In genomic region chr10:7872041-7872442, GRCh38 we compare ENCODE assay signal across 8 cellular contexts. TPM values are rescaled to one million over a fixed set of nuclear protein-coding genes. Genes with fewer than 3 reads are reported as not detected.
DNase-seq lines count a peak whose midpoint lies in the region; ATAC-seq and TF ChIP-seq lines count a peak whose summit lies in the region.

No MANE protein-coding gene starts in this region.

- peaks cover 4% of the 10 kb centered on the region; the same call in 1 of the 2 replicates for H3K9me1 ChIP-seq in IMR-90 (ENCODE audit: insufficient read depth, low read length)

- ATAC-seq in IMR-90 (ENCODE audit: low read depth) = no peak
- ATAC-seq in WTC11 = no peak

- H3K36me3 Mint-ChIP-seq in WTC11 = no peaks in the 10 kb centered on the region

- no peak overlapping the region for H3K56ac ChIP-seq in IMR-90 (ENCODE audit: extremely low read depth, insufficient read depth, low read length)

- in situ Hi-C loops in IMR-90 (cut with MboI; ENCODE audit: low sequenced_read_pairs) = loop anchor here (5.0 kb wide), 1 partner anchor 1335 kb away; no protein-coding TSS in a partner anchor

- peak overlapping the region; percentile 98 for H3K4me2 ChIP-seq in IMR-90 (ENCODE audit: low read depth, low read length)

- H3K4me3 ChIP-seq in IMR-90 (ENCODE audit: insufficient read depth, low read depth, low read length) = 0 out of 2 replicates have a peak overlapping the region, but pooled peaks have one; percentile 34
- peak overlapping the region; percentile 21 for H3K4me3 ChIP-seq in skeletal muscle cell (ENCODE audit: low read depth, low read length)

- no TSS peak for BruUV-seq in IMR-90 (replicated peaks; lab: Mats Ljungman, UMichigan)

- no peak overlapping the region for H4K8ac ChIP-seq in IMR-90 (ENCODE audit: low read depth in 2 of 2, low read length in 2 of 2)

- no peaks in the 10 kb centered on the region for H3K9me3 Mint-ChIP-seq in WTC11

- peaks cover 7% of the 10 kb centered on the region; the same call in 1 of the 2 replicates for H4K20me1 ChIP-seq in IMR-90 (ENCODE audit: insufficient read depth, low read length)

- H2AK9ac ChIP-seq in IMR-90 (replicated peaks; ENCODE audit: low read depth, low read length, poor library complexity) = no peak overlapping the region

- H3K27ac Mint-ChIP-seq in WTC11 = no peak overlapping the region

- H3K23ac ChIP-seq in IMR-90 (ENCODE audit: low read depth, low read length) = no peak overlapping the region

- H3K27me3 ChIP-seq in IMR-90 (ENCODE audit: control insufficient read depth, insufficient read depth, low read length) = no peaks in the 10 kb centered on the region

- no peak overlapping the region for H3K18ac ChIP-seq in IMR-90 (ENCODE audit: low read depth, low read length)

- TF ChIP-seq CTCF in IMR-90 (conservative IDR thresholded peaks at IDR 0.05; ENCODE audit: low read depth, low read length) (peak; percentile 86), WTC11 (IDR thresholded peaks at IDR 0.05) (peak; percentile 62)

- no peaks in the 10 kb centered on the region for H3K4me1 ChIP-seq in IMR-90 (ENCODE audit: control insufficient read depth, insufficient read depth, low read length)

- peaks cover 12% of the 10 kb centered on the region for H3K4me1 Mint-ChIP-seq in WTC11

- no peaks in the 10 kb centered on the region for H3K36me3 ChIP-seq in IMR-90 (ENCODE audit: control insufficient read depth, insufficient read depth, low read length)

- H2BK20ac ChIP-seq in IMR-90 (ENCODE audit: low read depth, low read length) = no peak overlapping the region

- no peak overlapping the region for H4K5ac ChIP-seq in IMR-90 (ENCODE audit: low read depth, low read length)

- no peak overlapping the region for H2AK5ac ChIP-seq in IMR-90 (ENCODE audit: low read depth, low read length)

- peak overlapping the region; percentile 44; the same call in 1 of the 2 replicates for H3K4me3 Mint-ChIP-seq in WTC11

- no CpG with 5 or more reads among the region's 5 CpGs for WGBS in IMR-90 (ENCODE audit: extremely low coverage in 2 of 2, insufficient read length in 1 of 2), 2 experiments

- intact Hi-C loops in IMR-90 (cut with micrococcal nuclease) = loop anchor here (1.0 to 5.0 kb wide), 4 partner anchors 180 to 1431 kb away; partner anchors contain the start of gene GATA3

- no peak for TF ChIP-seq POLR2A in IMR-90 (IDR thresholded peaks at IDR 0.05; ENCODE audit: low read depth, low read length)

- no peak overlapping the region for H2BK15ac ChIP-seq in IMR-90 (ENCODE audit: low read depth, low read length)

- no peak overlapping the region for H4K91ac ChIP-seq in IMR-90 (ENCODE audit: insufficient read depth, low read depth, low read length)

- no peak overlapping the region for H3K9ac ChIP-seq in IMR-90 (ENCODE audit: low read depth, low read length)

- H3K79me1 ChIP-seq in IMR-90 (ENCODE audit: low read depth in 1 of 2, low read length in 2 of 2) = peaks cover 5 to 9% of the 10 kb centered on the region in 2 experiments

- no peak overlapping the region for H3K14ac ChIP-seq in IMR-90 (replicated peaks; ENCODE audit: low read depth, low read length)

- peak in 2 of 3 experiments; percentile 14 to 46 for DNase-seq in NCI-H1417 (lab: John Stamatoyannopoulos, UW)
- no peak for DNase-seq in NCI-H1417 treated with DMSO at 0.1 percent for 48 hours (lab: John Stamatoyannopoulos, UW)
- DNase-seq in IMR-90 = peak; percentile 11
- DNase-seq in WTC11 (ENCODE audit: low spot score) = no peak
- DNase-seq in glomerular visceral epithelial cell (ENCODE audit: extremely low spot score) = peak; percentile 22
- DNase-seq in skeletal muscle cell (ENCODE audit: low read depth) = no peak
- no peak for DNase-seq in NCI-H226
- DNase-seq in activated gamma-delta T cell treated with Interleukin-2 at 50 U/mL for 16 hours = no peak

- no peak overlapping the region for H2BK5ac ChIP-seq in IMR-90 (ENCODE audit: low read depth, low read length, poor library complexity, severe bottlenecking)

- no peak overlapping the region for H3K4ac ChIP-seq in IMR-90 (ENCODE audit: low read depth, low read length)

- peak; percentile 85 for TF ChIP-seq RAD21 in IMR-90 (IDR thresholded peaks at IDR 0.05; ENCODE audit: low read length)

- no peak overlapping the region for H2AFZ ChIP-seq in IMR-90 (replicated peaks; ENCODE audit: low read length, poor library complexity)

- H2BK120ac ChIP-seq in IMR-90 (ENCODE audit: low read depth, low read length) = no peak overlapping the region

- POLR2A ChIA-PET in IMR-90 (lab: Charles Lee; ENCODE audit: unreplicated experiment) = no interaction called here
- POLR2A ChIA-PET in WTC11 (lab: Charles Lee) = interaction anchor here (0.6 kb wide), 4 partner anchors 27 to 1436 kb away, joined by 3 read pairs; no protein-coding TSS in a partner anchor

- no peak overlapping the region for H3K27ac ChIP-seq in IMR-90 (ENCODE audit: insufficient read depth, low read length)

- dilution Hi-C loops in IMR-90 (cut with HindIII; ENCODE audit: low sequenced_read_pairs, unreplicated experiment) = no loop called here

- CTCF ChIA-PET in IMR-90 (lab: Yijun Ruan, JAX) (interaction anchor here (0.5 to 1.6 kb wide), 5 partner anchors 15 to 1337 kb away, joined by 3 to 6 read pairs (median 3); no protein-coding TSS in a partner anchor), WTC11 (lab: Charles Lee) (interaction anchor here (0.5 to 1.3 kb wide), 36 partner anchors 9 to 1440 kb away, joined by 3 to 7 read pairs (median 3); partner anchors contain the start of genes ATP5F1C and KIN)

- H3K27me3 Mint-ChIP-seq in WTC11 (ENCODE audit: low read depth) = no peaks in the 10 kb centered on the region

- no peaks in the 10 kb centered on the region for H3K9me3 ChIP-seq in IMR-90 (ENCODE audit: control insufficient read depth, insufficient read depth, low read length)

TF ChIP-seq in IMR-90, 13 proteins besides CTCF, POLR2A, EP300 and RAD21:
- peak; percentile 81 for TF ChIP-seq SMC3 (IDR thresholded peaks at IDR 0.05; ENCODE audit: low read depth, low read length)
- TF ChIP-seq NFE2L2 (IDR thresholded peaks at IDR 0.05; ENCODE audit: low read depth, low read length) = no peak
TF ChIP-seq in IMR-90: peak in this region for 1.

TF ChIP-seq in WTC11, 78 proteins besides CTCF, POLR2A, EP300 and RAD21:
- TF ChIP-seq NR3C1 (CRISPR knock-in tag; conservative IDR thresholded peaks at IDR 0.05; ENCODE audit: low read depth) = no peak
- no peak for TF ChIP-seq NR1H2 (CRISPR knock-in tag; IDR thresholded peaks at IDR 0.05)
- TF ChIP-seq, protein P1, sequence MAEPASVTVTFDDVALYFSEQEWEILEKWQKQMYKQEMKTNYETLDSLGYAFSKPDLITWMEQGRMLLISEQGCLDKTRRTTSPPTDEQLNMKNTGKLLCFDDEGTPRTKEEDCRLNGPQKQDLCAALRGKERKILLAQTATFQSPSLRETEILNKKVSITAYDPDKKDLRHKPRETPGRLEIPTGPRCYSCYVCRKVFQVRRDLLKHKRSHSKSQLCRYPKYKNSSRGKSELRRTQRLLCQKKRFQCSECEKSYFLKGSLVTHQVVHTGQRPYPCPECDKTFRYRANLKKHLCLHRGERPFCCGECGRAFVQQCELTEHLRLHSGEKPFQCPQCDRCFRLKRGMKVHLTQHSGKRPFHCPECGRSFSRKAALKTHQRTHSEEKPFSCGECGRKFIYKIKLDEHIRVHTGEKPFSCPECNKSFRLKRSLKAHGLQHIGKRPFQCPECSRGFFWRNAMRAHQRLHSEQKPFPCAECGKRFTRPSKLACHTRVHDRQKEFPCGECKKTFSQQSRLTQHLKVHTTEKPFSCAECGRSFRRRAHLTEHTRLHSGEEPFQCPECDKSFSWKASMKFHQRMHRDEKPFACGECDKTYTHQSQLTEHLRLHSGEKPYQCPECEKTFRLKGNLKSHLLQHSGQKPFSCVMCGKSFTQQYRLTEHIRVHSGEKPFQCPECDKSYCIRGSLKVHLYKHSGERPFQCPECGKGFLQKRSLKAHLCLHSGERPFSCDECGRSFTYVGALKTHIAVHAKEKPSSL (CRISPR knock-in tag; conservative IDR thresholded peaks at IDR 0.05) = no peak
- no peak for TF ChIP-seq RELA (CRISPR knock-in tag; IDR thresholded peaks at IDR 0.05; ENCODE audit: borderline replicate concordance)
- no peak for TF ChIP-seq NR2C2 (CRISPR knock-in tag; IDR thresholded peaks at IDR 0.05)

RNA-seq across cellular contexts. Expression of gene TAF3, which starts 53.7 kb away (rescaled TPM):
- total RNA-seq in IMR-90 (2012; rRNA removed) = 1.4 TPM in 2 replicates
- polyA plus RNA-seq in IMR-90 (2012; rRNA removed) = 2.2 and 2.3 TPM in 2 replicates
- polyA plus RNA-seq in IMR-90 (2012; cell fraction: cytosol; rRNA removed) = 1.4 and 1.6 TPM in 2 replicates
- 1.4 and 2.0 TPM in 2 replicates for polyA plus RNA-seq in IMR-90 (2012; cell fraction: nucleus; rRNA removed; ENCODE audit: low replicate concordance)
- 8.0 to 8.9 TPM (median 8.1 TPM) in 3 replicates for total RNA-seq in WTC11 (2021)

Comparison
In these comparisons a context has a peak if more than half of its experiments do, and no peak if none do; other contexts are left out.
1. DNase-seq: peak in NCI-H1417 (2 of 3), IMR-90 (single experiment) and glomerular visceral epithelial cell (single experiment); none in NCI-H1417 treated with DMSO at 0.1 percent for 48 hours (single experiment), WTC11 (single experiment), skeletal muscle cell (single experiment), NCI-H226 (single experiment) and activated gamma-delta T cell treated with Interleukin-2 at 50 U/mL for 16 hours (single experiment).